1 cellular context compared by ENCODE assay signal in the genomic region with DNA sequence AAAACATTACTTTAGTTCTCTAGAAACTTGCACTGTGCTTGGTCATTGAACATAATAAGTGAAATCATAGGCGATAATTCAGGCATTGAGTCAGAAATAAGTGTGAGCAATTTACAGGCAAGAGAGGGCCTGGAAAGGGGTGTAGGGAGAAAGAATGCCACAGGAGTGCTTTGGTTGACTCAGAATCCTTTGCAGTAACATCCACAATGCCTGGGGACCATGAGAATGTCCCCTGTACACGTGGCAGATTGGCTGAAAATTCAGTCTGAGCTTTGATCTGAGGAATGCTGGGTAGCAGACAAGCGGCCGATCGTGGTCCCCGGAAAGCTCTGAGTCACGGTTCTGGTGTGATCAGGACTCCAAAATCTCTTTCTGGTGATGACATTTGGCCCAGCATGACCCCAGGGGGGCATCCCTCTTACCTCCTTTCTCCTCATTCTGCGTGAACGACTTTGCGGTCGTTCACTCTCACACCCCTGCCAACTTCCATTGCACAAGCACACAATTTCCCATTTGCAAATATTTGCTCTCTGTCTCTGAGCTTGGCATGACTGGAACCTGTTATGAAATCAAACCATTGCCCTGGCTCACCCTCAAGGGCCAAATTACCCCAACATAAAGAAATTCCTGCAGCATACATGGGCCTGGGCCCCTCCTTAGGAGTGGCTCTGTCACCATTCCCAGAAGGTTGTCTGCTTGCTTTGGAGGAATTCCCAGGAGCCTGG.
TF ChIP-seq lines count a peak whose summit lies in the region.

No MANE protein-coding gene starts in this region.

TF ChIP-seq in HepG2, 621 proteins besides CTCF, POLR2A, EP300 and RAD21 (continued from another document and continues in another):
- TF ChIP-seq GATA4 (IDR thresholded peaks at IDR 0.05; ENCODE audit: borderline replicate concordance, low read depth) (peak; percentile 30; the same call in 1 of the 2 replicates), ZNF326 (CRISPR knock-in tag; IDR thresholded peaks at IDR 0.05; ENCODE audit: borderline replicate concordance) (no peak), ASH2L (IDR thresholded peaks at IDR 0.05; ENCODE audit: insufficient read length, low read depth, low read length) (peak; percentile 94), NR2F6 (IDR thresholded peaks at IDR 0.05) (peak; percentile 87), NR2F6 (CRISPR knock-in tag; IDR thresholded peaks at IDR 0.05) (peak; percentile 90), ZNF337 (CRISPR knock-in tag; IDR thresholded peaks at IDR 0.05; ENCODE audit: borderline replicate concordance, low read depth) (no peak), ZNF441 (CRISPR knock-in tag; IDR thresholded peaks at IDR 0.05; ENCODE audit: borderline replicate concordance) (no peak), YEATS4 (CRISPR knock-in tag; IDR thresholded peaks at IDR 0.05; ENCODE audit: borderline replicate concordance) (peak; percentile 75), NFKBIZ (CRISPR knock-in tag; IDR thresholded peaks at IDR 0.05) (peak; percentile 91; the same call in 1 of the 2 replicates), NFE2 (CRISPR knock-in tag; IDR thresholded peaks at IDR 0.05) (peak; percentile 26; the same call in 1 of the 2 replicates), STAT5B (CRISPR knock-in tag; IDR thresholded peaks at IDR 0.05) (no peak), ZNF567 (CRISPR knock-in tag; IDR thresholded peaks at IDR 0.05; ENCODE audit: borderline replicate concordance) (no peak), PTBP1 (IDR thresholded peaks at IDR 0.05; ENCODE audit: low read depth, low read length, poor library complexity, severe bottlenecking) (no peak), NCOA5 (CRISPR knock-in tag; IDR thresholded peaks at IDR 0.05) (0 out of 2 replicates have a peak, but pooled peaks have one; percentile 57), ZNF136 (CRISPR knock-in tag; IDR thresholded peaks at IDR 0.05; ENCODE audit: low read depth) (no peak), ZNF788 (CRISPR knock-in tag; IDR thresholded peaks at IDR 0.05; ENCODE audit: borderline replicate concordance) (peak; percentile 69; the same call in 1 of the 2 replicates), ZNF331 (CRISPR knock-in tag; IDR thresholded peaks at IDR 0.05) (peak; percentile 90), BRCA1 (CRISPR knock-in tag; IDR thresholded peaks at IDR 0.05) (no peak), TBP (CRISPR knock-in tag; IDR thresholded peaks at IDR 0.05) (no peak), ATF7-NPFF (CRISPR knock-in tag; IDR thresholded peaks at IDR 0.05; ENCODE audit: low read depth) (peak; percentile 33; the same call in 1 of the 2 replicates), ZNF468 (CRISPR knock-in tag; IDR thresholded peaks at IDR 0.05) (no peak), ZNF230 (CRISPR knock-in tag; IDR thresholded peaks at IDR 0.05) (peak; percentile 85; the same call in 1 of the 2 replicates), SOX5 (CRISPR knock-in tag; IDR thresholded peaks at IDR 0.05; ENCODE audit: borderline replicate concordance) (peak; percentile 89), GPN1 (CRISPR knock-in tag; IDR thresholded peaks at IDR 0.05; ENCODE audit: borderline replicate concordance) (no peak), ZNF550 (CRISPR knock-in tag; IDR thresholded peaks at IDR 0.05; ENCODE audit: borderline replicate concordance) (0 out of 2 replicates have a peak, but pooled peaks have one; percentile 29), SIX4 (CRISPR knock-in tag; IDR thresholded peaks at IDR 0.05) (peak; percentile 62; the same call in 1 of the 2 replicates), ZSCAN25 (CRISPR knock-in tag; IDR thresholded peaks at IDR 0.05) (0 out of 2 replicates have a peak, but pooled peaks have one; percentile 69), FOXP1 (IDR thresholded peaks at IDR 0.05) (no peak), FOXP1 (CRISPR knock-in tag; IDR thresholded peaks at IDR 0.05) (peak; percentile 57), ZNF839 (CRISPR knock-in tag; IDR thresholded peaks at IDR 0.05; ENCODE audit: borderline replicate concordance) (no peak), TP53 (CRISPR knock-in tag; conservative IDR thresholded peaks at IDR 0.05) (peak; percentile 74; the same call in 1 of the 2 replicates), ISL2 (CRISPR knock-in tag; IDR thresholded peaks at IDR 0.05) (peak; percentile 95), RARG (CRISPR knock-in tag; IDR thresholded peaks at IDR 0.05; ENCODE audit: low read depth) (no peak), CBFB (CRISPR knock-in tag; IDR thresholded peaks at IDR 0.05) (peak; percentile 93), ARNTL (CRISPR knock-in tag; IDR thresholded peaks at IDR 0.05) (peak; percentile 79), ZNF260 (CRISPR knock-in tag; IDR thresholded peaks at IDR 0.05; ENCODE audit: borderline replicate concordance, low read depth) (no peak)
- TF ChIP-seq, protein P1, sequence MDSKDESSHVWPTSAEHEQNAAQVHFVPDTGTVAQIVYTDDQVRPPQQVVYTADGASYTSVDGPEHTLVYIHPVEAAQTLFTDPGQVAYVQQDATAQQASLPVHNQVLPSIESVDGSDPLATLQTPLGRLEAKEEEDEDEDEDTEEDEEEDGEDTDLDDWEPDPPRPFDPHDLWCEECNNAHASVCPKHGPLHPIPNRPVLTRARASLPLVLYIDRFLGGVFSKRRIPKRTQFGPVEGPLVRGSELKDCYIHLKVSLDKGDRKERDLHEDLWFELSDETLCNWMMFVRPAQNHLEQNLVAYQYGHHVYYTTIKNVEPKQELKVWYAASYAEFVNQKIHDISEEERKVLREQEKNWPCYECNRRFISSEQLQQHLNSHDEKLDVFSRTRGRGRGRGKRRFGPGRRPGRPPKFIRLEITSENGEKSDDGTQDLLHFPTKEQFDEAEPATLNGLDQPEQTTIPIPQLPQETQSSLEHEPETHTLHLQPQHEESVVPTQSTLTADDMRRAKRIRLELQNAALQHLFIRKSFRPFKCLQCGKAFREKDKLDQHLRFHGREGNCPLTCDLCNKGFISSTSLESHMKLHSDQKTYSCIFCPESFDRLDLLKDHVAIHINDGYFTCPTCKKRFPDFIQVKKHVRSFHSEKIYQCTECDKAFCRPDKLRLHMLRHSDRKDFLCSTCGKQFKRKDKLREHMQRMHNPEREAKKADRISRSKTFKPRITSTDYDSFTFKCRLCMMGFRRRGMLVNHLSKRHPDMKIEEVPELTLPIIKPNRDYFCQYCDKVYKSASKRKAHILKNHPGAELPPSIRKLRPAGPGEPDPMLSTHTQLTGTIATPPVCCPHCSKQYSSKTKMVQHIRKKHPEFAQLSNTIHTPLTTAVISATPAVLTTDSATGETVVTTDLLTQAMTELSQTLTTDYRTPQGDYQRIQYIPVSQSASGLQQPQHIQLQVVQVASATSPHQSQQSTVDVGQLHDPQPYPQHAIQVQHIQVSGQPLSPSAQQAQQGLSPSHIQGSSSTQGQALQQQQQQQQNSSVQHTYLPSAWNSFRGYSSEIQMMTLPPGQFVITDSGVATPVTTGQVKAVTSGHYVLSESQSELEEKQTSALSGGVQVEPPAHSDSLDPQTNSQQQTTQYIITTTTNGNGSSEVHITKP (CRISPR knock-in tag; IDR thresholded peaks at IDR 0.05; ENCODE audit: low read depth): peak; percentile 65; the same call in 1 of the 2 replicates
- TF ChIP-seq, protein P2, sequence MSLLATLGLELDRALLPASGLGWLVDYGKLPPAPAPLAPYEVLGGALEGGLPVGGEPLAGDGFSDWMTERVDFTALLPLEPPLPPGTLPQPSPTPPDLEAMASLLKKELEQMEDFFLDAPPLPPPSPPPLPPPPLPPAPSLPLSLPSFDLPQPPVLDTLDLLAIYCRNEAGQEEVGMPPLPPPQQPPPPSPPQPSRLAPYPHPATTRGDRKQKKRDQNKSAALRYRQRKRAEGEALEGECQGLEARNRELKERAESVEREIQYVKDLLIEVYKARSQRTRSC (CRISPR knock-in tag; IDR thresholded peaks at IDR 0.05; ENCODE audit: low read depth): peak; percentile 93
- TF ChIP-seq, protein P3, sequence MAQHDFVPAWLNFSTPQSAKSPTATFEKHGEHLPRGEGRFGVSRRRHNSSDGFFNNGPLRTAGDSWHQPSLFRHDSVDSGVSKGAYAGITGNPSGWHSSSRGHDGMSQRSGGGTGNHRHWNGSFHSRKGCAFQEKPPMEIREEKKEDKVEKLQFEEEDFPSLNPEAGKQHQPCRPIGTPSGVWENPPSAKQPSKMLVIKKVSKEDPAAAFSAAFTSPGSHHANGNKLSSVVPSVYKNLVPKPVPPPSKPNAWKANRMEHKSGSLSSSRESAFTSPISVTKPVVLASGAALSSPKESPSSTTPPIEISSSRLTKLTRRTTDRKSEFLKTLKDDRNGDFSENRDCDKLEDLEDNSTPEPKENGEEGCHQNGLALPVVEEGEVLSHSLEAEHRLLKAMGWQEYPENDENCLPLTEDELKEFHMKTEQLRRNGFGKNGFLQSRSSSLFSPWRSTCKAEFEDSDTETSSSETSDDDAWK (CRISPR knock-in tag; IDR thresholded peaks at IDR 0.05): no peak
- TF ChIP-seq, protein P4, sequence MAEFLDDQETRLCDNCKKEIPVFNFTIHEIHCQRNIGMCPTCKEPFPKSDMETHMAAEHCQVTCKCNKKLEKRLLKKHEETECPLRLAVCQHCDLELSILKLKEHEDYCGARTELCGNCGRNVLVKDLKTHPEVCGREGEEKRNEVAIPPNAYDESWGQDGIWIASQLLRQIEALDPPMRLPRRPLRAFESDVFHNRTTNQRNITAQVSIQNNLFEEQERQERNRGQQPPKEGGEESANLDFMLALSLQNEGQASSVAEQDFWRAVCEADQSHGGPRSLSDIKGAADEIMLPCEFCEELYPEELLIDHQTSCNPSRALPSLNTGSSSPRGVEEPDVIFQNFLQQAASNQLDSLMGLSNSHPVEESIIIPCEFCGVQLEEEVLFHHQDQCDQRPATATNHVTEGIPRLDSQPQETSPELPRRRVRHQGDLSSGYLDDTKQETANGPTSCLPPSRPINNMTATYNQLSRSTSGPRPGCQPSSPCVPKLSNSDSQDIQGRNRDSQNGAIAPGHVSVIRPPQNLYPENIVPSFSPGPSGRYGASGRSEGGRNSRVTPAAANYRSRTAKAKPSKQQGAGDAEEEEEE (CRISPR knock-in tag; IDR thresholded peaks at IDR 0.05; ENCODE audit: borderline replicate concordance): no peak
- TF ChIP-seq, protein P5, sequence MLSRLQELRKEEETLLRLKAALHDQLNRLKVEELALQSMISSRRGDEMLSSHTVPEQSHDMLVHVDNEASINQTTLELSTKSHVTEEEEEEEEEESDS (CRISPR knock-in tag; IDR thresholded peaks at IDR 0.05; ENCODE audit: borderline replicate concordance): peak; percentile 61; the same call in 1 of the 2 replicates
- TF ChIP-seq, protein P6, sequence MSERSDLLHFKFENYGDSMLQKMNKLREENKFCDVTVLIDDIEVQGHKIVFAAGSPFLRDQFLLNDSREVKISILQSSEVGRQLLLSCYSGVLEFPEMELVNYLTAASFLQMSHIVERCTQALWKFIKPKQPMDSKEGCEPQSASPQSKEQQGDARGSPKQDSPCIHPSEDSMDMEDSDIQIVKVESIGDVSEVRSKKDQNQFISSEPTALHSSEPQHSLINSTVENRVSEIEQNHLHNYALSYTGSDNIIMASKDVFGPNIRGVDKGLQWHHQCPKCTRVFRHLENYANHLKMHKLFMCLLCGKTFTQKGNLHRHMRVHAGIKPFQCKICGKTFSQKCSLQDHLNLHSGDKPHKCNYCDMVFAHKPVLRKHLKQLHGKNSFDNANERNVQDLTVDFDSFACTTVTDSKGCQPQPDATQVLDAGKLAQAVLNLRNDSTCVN (CRISPR knock-in tag; IDR thresholded peaks at IDR 0.05; ENCODE audit: borderline replicate concordance): no peak
- TF ChIP-seq, protein P7, sequence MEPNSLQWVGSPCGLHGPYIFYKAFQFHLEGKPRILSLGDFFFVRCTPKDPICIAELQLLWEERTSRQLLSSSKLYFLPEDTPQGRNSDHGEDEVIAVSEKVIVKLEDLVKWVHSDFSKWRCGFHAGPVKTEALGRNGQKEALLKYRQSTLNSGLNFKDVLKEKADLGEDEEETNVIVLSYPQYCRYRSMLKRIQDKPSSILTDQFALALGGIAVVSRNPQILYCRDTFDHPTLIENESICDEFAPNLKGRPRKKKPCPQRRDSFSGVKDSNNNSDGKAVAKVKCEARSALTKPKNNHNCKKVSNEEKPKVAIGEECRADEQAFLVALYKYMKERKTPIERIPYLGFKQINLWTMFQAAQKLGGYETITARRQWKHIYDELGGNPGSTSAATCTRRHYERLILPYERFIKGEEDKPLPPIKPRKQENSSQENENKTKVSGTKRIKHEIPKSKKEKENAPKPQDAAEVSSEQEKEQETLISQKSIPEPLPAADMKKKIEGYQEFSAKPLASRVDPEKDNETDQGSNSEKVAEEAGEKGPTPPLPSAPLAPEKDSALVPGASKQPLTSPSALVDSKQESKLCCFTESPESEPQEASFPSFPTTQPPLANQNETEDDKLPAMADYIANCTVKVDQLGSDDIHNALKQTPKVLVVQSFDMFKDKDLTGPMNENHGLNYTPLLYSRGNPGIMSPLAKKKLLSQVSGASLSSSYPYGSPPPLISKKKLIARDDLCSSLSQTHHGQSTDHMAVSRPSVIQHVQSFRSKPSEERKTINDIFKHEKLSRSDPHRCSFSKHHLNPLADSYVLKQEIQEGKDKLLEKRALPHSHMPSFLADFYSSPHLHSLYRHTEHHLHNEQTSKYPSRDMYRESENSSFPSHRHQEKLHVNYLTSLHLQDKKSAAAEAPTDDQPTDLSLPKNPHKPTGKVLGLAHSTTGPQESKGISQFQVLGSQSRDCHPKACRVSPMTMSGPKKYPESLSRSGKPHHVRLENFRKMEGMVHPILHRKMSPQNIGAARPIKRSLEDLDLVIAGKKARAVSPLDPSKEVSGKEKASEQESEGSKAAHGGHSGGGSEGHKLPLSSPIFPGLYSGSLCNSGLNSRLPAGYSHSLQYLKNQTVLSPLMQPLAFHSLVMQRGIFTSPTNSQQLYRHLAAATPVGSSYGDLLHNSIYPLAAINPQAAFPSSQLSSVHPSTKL (CRISPR knock-in tag; IDR thresholded peaks at IDR 0.05): peak; percentile 99
- TF ChIP-seq, protein P8, sequence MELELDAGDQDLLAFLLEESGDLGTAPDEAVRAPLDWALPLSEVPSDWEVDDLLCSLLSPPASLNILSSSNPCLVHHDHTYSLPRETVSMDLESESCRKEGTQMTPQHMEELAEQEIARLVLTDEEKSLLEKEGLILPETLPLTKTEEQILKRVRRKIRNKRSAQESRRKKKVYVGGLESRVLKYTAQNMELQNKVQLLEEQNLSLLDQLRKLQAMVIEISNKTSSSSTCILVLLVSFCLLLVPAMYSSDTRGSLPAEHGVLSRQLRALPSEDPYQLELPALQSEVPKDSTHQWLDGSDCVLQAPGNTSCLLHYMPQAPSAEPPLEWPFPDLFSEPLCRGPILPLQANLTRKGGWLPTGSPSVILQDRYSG (CRISPR knock-in tag; IDR thresholded peaks at IDR 0.05): peak; percentile 73; the same call in 1 of the 2 replicates
- TF ChIP-seq, protein P9, sequence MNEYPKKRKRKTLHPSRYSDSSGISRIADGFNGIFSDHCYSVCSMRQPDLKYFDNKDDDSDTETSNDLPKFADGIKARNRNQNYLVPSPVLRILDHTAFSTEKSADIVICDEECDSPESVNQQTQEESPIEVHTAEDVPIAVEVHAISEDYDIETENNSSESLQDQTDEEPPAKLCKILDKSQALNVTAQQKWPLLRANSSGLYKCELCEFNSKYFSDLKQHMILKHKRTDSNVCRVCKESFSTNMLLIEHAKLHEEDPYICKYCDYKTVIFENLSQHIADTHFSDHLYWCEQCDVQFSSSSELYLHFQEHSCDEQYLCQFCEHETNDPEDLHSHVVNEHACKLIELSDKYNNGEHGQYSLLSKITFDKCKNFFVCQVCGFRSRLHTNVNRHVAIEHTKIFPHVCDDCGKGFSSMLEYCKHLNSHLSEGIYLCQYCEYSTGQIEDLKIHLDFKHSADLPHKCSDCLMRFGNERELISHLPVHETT (CRISPR knock-in tag; conservative IDR thresholded peaks at IDR 0.05): peak; percentile 69; the same call in 1 of the 2 replicates
